Comparison of ENCODE assay signal across 33 cellular contexts in genomic region chr7:80253653-80254052, GRCh38.
"Had no signal": no experiment of that assay in that cellular context is flagged by ENCODE, and none has a peak within 500 bp of the region (broad histone marks: within the 10 kb centered on the region; RNA-seq: fewer than 3 reads in every experiment).

No MANE protein-coding gene starts in this region.

- H3K36me3 ChIP-seq: adrenal gland, breast epithelium, cardiac muscle cell, gastrocnemius medialis, heart left ventricle had no signal

- H3K27me3 ChIP-seq: adrenal gland, breast epithelium, cardiac muscle cell, dorsolateral prefrontal cortex, foreskin keratinocyte, gastrocnemius medialis, heart left ventricle had no signal

- H3K4me1 ChIP-seq: breast epithelium, foreskin keratinocyte, gastrocnemius medialis, heart left ventricle had no signal

- H3K27ac ChIP-seq: adrenal gland, breast epithelium, cardiac muscle cell, coronary artery, dorsolateral prefrontal cortex, foreskin keratinocyte, gastrocnemius medialis, heart left ventricle had no signal

- H3K4me3 ChIP-seq: adrenal gland, breast epithelium, cardiac muscle cell, coronary artery, dorsolateral prefrontal cortex, gastrocnemius medialis, heart left ventricle had no signal

- H3K9me3 ChIP-seq: adrenal gland, breast epithelium, gastrocnemius medialis, heart left ventricle had no signal

- DNase-seq: activated CD4-positive, alpha-beta memory T cell treated with anti-CD3 and anti-CD28 coated beads for 36 hours; activated CD4-positive, alpha-beta T cell treated with anti-CD3 and anti-CD28 coated beads for 36 hours; activated CD4-positive, alpha-beta T cell treated with anti-CD3 and anti-CD28 coated beads, Interleukin-2, amount 10 ng/mL, durations not matched to agents 24 days and 14 days; activated CD4-positive, CD25-positive, alpha-beta regulatory T cell; activated CD4-positive, CD25-positive, alpha-beta regulatory T cell treated with anti-CD3 and anti-CD28 coated beads, Interleukin-2, amount 50 U/mL, for 72 hours; activated CD8-positive, alpha-beta memory T cell treated with anti-CD3 and anti-CD28 coated beads, Interleukin-2, amount 10 ng/mL, durations not matched to agents 7 days and 5 days; activated CD8-positive, alpha-beta memory T cell treated with anti-CD3 and anti-CD28 coated beads, Interleukin-2, amount 50 U/mL, for 4 hours; activated CD8-positive, alpha-beta T cell treated with anti-CD3 and anti-CD28 coated beads, Interleukin-2, amount 10 ng/mL, durations not matched to agents 7 days and 5 days; activated effector memory CD4-positive, alpha-beta T cell treated with anti-CD3 and anti-CD28 coated beads, Interleukin-2, amount 50 U/mL, for 16 hours; activated naive CD4-positive, alpha-beta T cell treated with anti-CD3 and anti-CD28 coated beads for 36 hours; activated naive CD8-positive, alpha-beta T cell treated with anti-CD3 and anti-CD28 coated beads for 36 hours; activated naive CD8-positive, alpha-beta T cell treated with anti-CD3 and anti-CD28 coated beads, Interleukin-2, amount 50 U/mL, for 24 hours; activated T-cell treated with anti-CD3 and anti-CD28 coated beads, Interleukin-2, amount 50 U/mL, for 1 hour; activated T-cell treated with anti-CD3 and anti-CD28 coated beads, Interleukin-2, amount 50 U/mL, for 48 hours; adrenal gland; amygdala; aorta; central memory CD4-positive, alpha-beta T cell; cerebellar nuclear complex; dorsolateral prefrontal cortex; effector memory CD4-positive, alpha-beta T cell; endodermal cell; foreskin keratinocyte; gastrocnemius medialis; glutamatergic neuron; heart left ventricle; T-helper 1 cell; T-helper 17 cell; T1000 had no signal

- ATAC-seq: activated CD4-positive, alpha-beta T cell treated with anti-CD3 and anti-CD28 coated beads for 36 hours; activated CD8-positive, alpha-beta memory T cell treated with anti-CD3 and anti-CD28 coated beads, Interleukin-2, amount 10 ng/mL, durations not matched to agents 7 days and 5 days; activated CD8-positive, alpha-beta T cell treated with anti-CD3 and anti-CD28 coated beads, Interleukin-2, amount 10 ng/mL, durations not matched to agents 7 days and 5 days; activated naive CD8-positive, alpha-beta T cell treated with anti-CD3 and anti-CD28 coated beads, Interleukin-2, amount 50 U/mL, for 24 hours; esophagus mucosa; foreskin keratinocyte; gastrocnemius medialis; heart left ventricle; T-helper 17 cell had no signal
